8 cellular contexts compared by ENCODE assay signal in genomic region chr19:39403331-39404312, GRCh38. TPM values are rescaled to one million over a fixed set of nuclear protein-coding genes. Genes with fewer than 3 reads are reported as not detected.
DNase-seq lines count a peak whose midpoint lies in the region; TF ChIP-seq lines count a peak whose summit lies in the region.

No MANE protein-coding gene starts in this region.

- TF ChIP-seq CTCF in right atrium auricular region (IDR thresholded peaks at IDR 0.05) = no peak

- H3K79me2 ChIP-seq in Karpas-422 (ENCODE audit: low read length) = peaks cover 18% of the 10 kb centered on the region

- H3K4me1 ChIP-seq in Karpas-422 (ENCODE audit: low read length) (peaks cover 56% of the 10 kb centered on the region), right atrium auricular region (peaks cover 0 to 56% of the 10 kb centered on the region in 2 donors), urinary bladder (ENCODE audit: insufficient read depth) (no peaks in the 10 kb centered on the region)

- peaks cover 16% of the 10 kb centered on the region for H4K20me1 ChIP-seq in Karpas-422 (ENCODE audit: insufficient read depth, low read depth, low read length)

- H2AFZ ChIP-seq in Karpas-422 (ENCODE audit: low read length) = no peak overlapping the region

- no peak overlapping the region for H3K27ac ChIP-seq in Karpas-422 (ENCODE audit: low read length)
- peak overlapping the region; percentile 99 to 100 for H3K27ac ChIP-seq in right atrium auricular region
- H3K27ac ChIP-seq in urinary bladder (ENCODE audit: low read depth) = peak overlapping the region; percentile 98

- TF ChIP-seq POLR2A in GM18526 (IDR thresholded peaks at IDR 0.05; ENCODE audit: extremely low read depth, insufficient read length) = peak; percentile 53

- H3K27me3 ChIP-seq in Karpas-422 (ENCODE audit: low read length) = no peaks in the 10 kb centered on the region; the same call in 1 of the 2 replicates
- no peaks in the 10 kb centered on the region for H3K27me3 ChIP-seq in right atrium auricular region

- H3K4me3 ChIP-seq in Karpas-422 (ENCODE audit: low read length) (peak overlapping the region; percentile 63), right atrium auricular region (peak overlapping the region; percentile 56 to 64), urinary bladder (ENCODE audit: low read depth, low read length) (peak overlapping the region; percentile 56)

- peak overlapping the region; percentile 67 for H3K9ac ChIP-seq in Karpas-422 (ENCODE audit: low read length)

- H3K9me2 ChIP-seq in Karpas-422 (replicated peaks; ENCODE audit: insufficient read depth, low read length) = no peaks in the 10 kb centered on the region

- no peaks in the 10 kb centered on the region for H3K9me3 ChIP-seq in Karpas-422 (ENCODE audit: low read length)
- no peaks in the 10 kb centered on the region for H3K9me3 ChIP-seq in right atrium auricular region

- peak overlapping the region; percentile 74 for H3K4me2 ChIP-seq in Karpas-422 (ENCODE audit: low read depth, low read length, poor library complexity, severe bottlenecking)

- peak; percentile 96 for DNase-seq in A172 (ENCODE audit: low spot score)
- peak; percentile 51 for DNase-seq in Karpas-422
- peak; percentile 90 to 100 (median 94) for DNase-seq in T-helper 2 cell
- DNase-seq in amygdala (lab: John Stamatoyannopoulos, UW) = peak in 52 of 56 donors; percentile 16 to 97 (median 64)
- DNase-seq in right atrium auricular region (ENCODE audit: low spot score) = peak; percentile 100
- DNase-seq in putamen (ENCODE audit: low spot score) = peak; percentile 72

- no peaks in the 10 kb centered on the region for H3K36me3 ChIP-seq in Karpas-422 (ENCODE audit: insufficient read depth, low read length)
- peaks cover 18% of the 10 kb centered on the region for H3K36me3 ChIP-seq in right atrium auricular region
- peaks cover 10% of the 10 kb centered on the region for H3K36me3 ChIP-seq in urinary bladder (ENCODE audit: insufficient read depth)

- 1% methylated on average over 43 of the region's 43 CpGs for WGBS in urinary bladder

RNA-seq across cellular contexts. Expression of gene ZFP36, which starts 3.0 kb away (rescaled TPM):
- total RNA-seq in A172 (2014; rRNA removed; shearing (Covaris generic)) = 0.50 and 1.5 TPM in 2 replicates
- 10.3 and 16.3 TPM in 2 replicates for total RNA-seq in Karpas-422 (2014; rRNA removed; shearing (Covaris generic); ENCODE audit: low replicate concordance)
- total RNA-seq in right atrium auricular region (100 to 1,000 TPM; 107 to 202 TPM), urinary bladder (13.0 TPM)
- 759 TPM for polyA plus RNA-seq in urinary bladder

RNA-seq across cellular contexts. Expression of gene PLEKHG2, which starts 8.8 kb away (rescaled TPM):
- 11.4 and 17.3 TPM in 2 replicates for total RNA-seq in A172 (2014; rRNA removed; shearing (Covaris generic))
- total RNA-seq in Karpas-422 (2014; rRNA removed; shearing (Covaris generic); ENCODE audit: low replicate concordance) = 19.0 and 22.2 TPM in 2 replicates
- total RNA-seq in right atrium auricular region (10 to 100 TPM in 1 of 2 donors, 1 to 10 TPM in 1; 7.5 to 12.0 TPM), urinary bladder (28.9 TPM)
- polyA plus RNA-seq in urinary bladder = 30.5 TPM

RNA-seq across cellular contexts. Expression of gene MED29, which starts 12.4 kb away (rescaled TPM):
- 20.9 and 24.7 TPM in 2 replicates for total RNA-seq in A172 (2014; rRNA removed; shearing (Covaris generic))
- total RNA-seq in Karpas-422 (2014; rRNA removed; shearing (Covaris generic); ENCODE audit: low replicate concordance) = 18.1 and 18.6 TPM in 2 replicates
- total RNA-seq in right atrium auricular region = 10 to 100 TPM; 29.9 to 32.3 TPM
- total RNA-seq in urinary bladder = 14.8 TPM
- 50.0 TPM for polyA plus RNA-seq in urinary bladder

RNA-seq across cellular contexts. Expression of gene PAF1, which starts 12.7 kb away (rescaled TPM):
- total RNA-seq in A172 (2014; rRNA removed; shearing (Covaris generic)) = 55.3 and 69.9 TPM in 2 replicates
- total RNA-seq in Karpas-422 (2014; rRNA removed; shearing (Covaris generic); ENCODE audit: low replicate concordance) = 25.3 and 26.7 TPM in 2 replicates
- 10 to 100 TPM; 34.8 to 54.3 TPM for total RNA-seq in right atrium auricular region
- 11.7 TPM for total RNA-seq in urinary bladder
- polyA plus RNA-seq in urinary bladder = 52.8 TPM

RNA-seq across cellular contexts. Expression of gene RPS16, which starts 32.1 kb away (rescaled TPM):
- 145 and 262 TPM in 2 replicates for total RNA-seq in A172 (2014; rRNA removed; shearing (Covaris generic))
- total RNA-seq in Karpas-422 (2014; rRNA removed; shearing (Covaris generic); ENCODE audit: low replicate concordance) = 378 and 758 TPM in 2 replicates
- total RNA-seq in right atrium auricular region (1,000 to 10,000 TPM; 1,032 to 1,330 TPM), urinary bladder (27.7 TPM)
- polyA plus RNA-seq in urinary bladder = 3,259 TPM
